In the genomic region with DNA sequence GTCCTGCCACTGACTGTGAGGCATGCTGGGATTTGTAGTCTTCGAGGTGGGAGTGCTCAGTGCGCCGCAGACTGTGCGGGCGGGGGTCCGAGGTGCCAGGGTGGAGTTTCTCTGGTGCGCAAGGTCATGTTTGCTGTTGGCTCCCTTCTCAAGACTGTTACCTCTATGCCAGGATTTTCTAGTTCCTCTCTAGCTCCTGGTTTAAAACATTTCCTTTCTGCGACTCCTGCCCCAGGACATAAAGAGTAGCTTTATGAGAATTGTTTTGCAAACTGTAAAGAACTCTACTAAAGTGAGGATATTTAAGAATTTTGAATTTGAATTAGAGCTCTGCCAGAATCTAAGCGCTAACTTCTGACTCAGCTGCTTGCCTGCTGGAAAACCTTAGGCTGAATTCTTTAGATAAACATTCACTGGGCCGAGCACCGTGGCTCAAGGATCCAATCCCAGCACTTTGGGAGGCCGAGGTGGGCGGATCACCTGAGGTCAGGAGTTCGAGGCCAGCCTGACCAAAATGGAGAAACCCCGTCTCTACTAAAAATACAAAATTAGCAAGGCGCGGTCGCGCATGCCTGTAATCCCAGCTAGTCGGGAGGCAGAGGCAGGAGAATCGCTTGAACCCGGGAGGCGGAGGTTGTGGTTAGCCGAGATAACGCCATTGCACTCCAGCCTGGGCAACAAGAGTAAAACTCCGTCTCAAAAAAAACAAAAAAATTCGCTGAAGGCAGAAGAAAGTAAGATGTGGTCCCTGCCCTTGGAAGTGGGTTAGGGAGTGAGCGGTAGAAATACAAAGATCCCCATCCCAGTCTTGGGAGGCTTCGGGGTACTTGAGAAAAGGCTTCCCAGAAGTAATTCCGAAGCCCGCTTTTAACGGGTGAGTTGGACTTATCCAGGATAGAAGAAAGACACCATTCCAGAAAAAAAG, we compare ENCODE assay signal across 8 cellular contexts. TPM values are rescaled to one million over a fixed set of nuclear protein-coding genes. Genes with fewer than 3 reads are reported as not detected.
DNase-seq lines count a peak whose midpoint lies in the region; ATAC-seq lines count a peak whose summit lies in the region.

No MANE protein-coding gene starts in this region.

- H3K36me3 Mint-ChIP-seq in CD8-positive, alpha-beta memory T cell, result peaks cover 0 to 14% (median 0%) of the 10 kb centered on the region in 3 donors

- H3K36me3 ChIP-seq in CD8-positive, alpha-beta memory T cell (ENCODE audit: insufficient read depth, low read length), result no peaks in the 10 kb centered on the region
- no peaks in the 10 kb centered on the region for H3K36me3 ChIP-seq in neuron (ENCODE audit: insufficient read depth, low read length)

- no peaks in the 10 kb centered on the region for H3K27me3 ChIP-seq in CD8-positive, alpha-beta memory T cell (ENCODE audit: insufficient read depth, low read length, poor library complexity, severe bottlenecking)
- H3K27me3 ChIP-seq in neuron (ENCODE audit: insufficient read depth, low read length), result no peaks in the 10 kb centered on the region

- peaks cover 4 to 7% of the 10 kb centered on the region in 2 donors for H3K27me3 Mint-ChIP-seq in CD8-positive, alpha-beta memory T cell

- POLR2A ChIA-PET in CD8-positive, alpha-beta memory T cell (lab: Charles Lee), result interaction anchor here (0.5 to 2.0 kb wide), 3 partner anchors 61 to 268 kb away, joined by 3 to 12 read pairs (median 5); a partner anchor contains a TSS

- H3K27ac Mint-ChIP-seq in CD8-positive, alpha-beta memory T cell, result peak overlapping the region; percentile 100

- peaks cover 21 to 35% (median 32%) of the 10 kb centered on the region in 3 donors for H3K4me1 Mint-ChIP-seq in CD8-positive, alpha-beta memory T cell

- peak overlapping the region; percentile 91 to 99 (median 98) for H3K4me3 Mint-ChIP-seq in CD8-positive, alpha-beta memory T cell

- peaks cover 0 to 2% (median 0%) of the 10 kb centered on the region in 5 donors for H3K9me3 Mint-ChIP-seq in CD8-positive, alpha-beta memory T cell

- ATAC-seq in HG02970 (IDR thresholded peaks at IDR 0.05; ENCODE audit: low FRiP score, unreplicated experiment), result no peak

- peaks cover 27% of the 10 kb centered on the region for H3K4me1 ChIP-seq in CD8-positive, alpha-beta memory T cell (ENCODE audit: insufficient read depth, low read length)
- H3K4me1 ChIP-seq in neuron (ENCODE audit: insufficient read depth, low read length), result peaks cover 4% of the 10 kb centered on the region

- no peaks in the 10 kb centered on the region for H3K9me3 ChIP-seq in CD8-positive, alpha-beta memory T cell (ENCODE audit: low read length)
- no peaks in the 10 kb centered on the region for H3K9me3 ChIP-seq in neuron (ENCODE audit: low read length)

- CTCF ChIA-PET in CD8-positive, alpha-beta memory T cell (lab: Charles Lee), result no interaction called here

- DNase-seq in CD8-positive, alpha-beta memory T cell, result no peak
- peak; percentile 98 for DNase-seq in H4 (ENCODE audit: low spot score)
- peak; percentile 94 for DNase-seq in SKM-1 treated with dmso at 0.1 percent for 144 hours (lab: John Stamatoyannopoulos, UW; ENCODE audit: unreplicated experiment)
- DNase-seq in epithelial cell of prostate (ENCODE audit: low read depth, low spot score), result no peak
- no peak for DNase-seq in stimulated activated CD4-positive, alpha-beta T cell treated with anti-CD3 and anti-CD28 coated beads, Interleukin-2, amount 100 ng/mL, for 24 hours
- no peak for DNase-seq in LoVo (ENCODE audit: low spot score)

- peak overlapping the region; percentile 69 for H2AFZ ChIP-seq in neuron (ENCODE audit: low read depth, low read length)

- peak overlapping the region; percentile 100 for H3K27ac ChIP-seq in CD8-positive, alpha-beta memory T cell (ENCODE audit: low read depth, low read length)
- peak overlapping the region; percentile 100 for H3K27ac ChIP-seq in epithelial cell of prostate

- peak overlapping the region; percentile 99 for H3K4me3 ChIP-seq in CD8-positive, alpha-beta memory T cell (ENCODE audit: low read length)
- peak overlapping the region; percentile 68 for H3K4me3 ChIP-seq in neuron (ENCODE audit: low read length)

RNA-seq across cellular contexts. Expression of a gene that starts 1.0 kb away (rescaled TPM):
- total RNA-seq in CD8-positive, alpha-beta memory T cell, result 10 to 100 TPM; 60.6 to 61.5 TPM
- 41.4 TPM for polyA plus RNA-seq in CD8-positive, alpha-beta memory T cell
- 14.5 and 14.7 TPM in 2 replicates for total RNA-seq in H4 (2014; rRNA removed; shearing (Covaris generic))

RNA-seq across cellular contexts. Expression of a gene that starts 28.1 kb away (rescaled TPM):
- total RNA-seq in CD8-positive, alpha-beta memory T cell, result not detected
- not detected for polyA plus RNA-seq in CD8-positive, alpha-beta memory T cell
- not detected in 2 replicates for total RNA-seq in H4 (2014; rRNA removed; shearing (Covaris generic))

Comparison
In these comparisons a context has a peak if more than half of its experiments do, and no peak if none do; other contexts are left out.
1. DNase-seq: peak in H4 (single experiment) and SKM-1 treated with dmso at 0.1 percent for 144 hours (single experiment); none in CD8-positive, alpha-beta memory T cell (0 of 5), epithelial cell of prostate (single experiment), stimulated activated CD4-positive, alpha-beta T cell treated with anti-CD3 and anti-CD28 coated beads, Interleukin-2, amount 100 ng/mL, for 24 hours (0 of 2) and LoVo (single experiment).